ENCODE assay signal across 29 cellular contexts in the genomic region with DNA sequence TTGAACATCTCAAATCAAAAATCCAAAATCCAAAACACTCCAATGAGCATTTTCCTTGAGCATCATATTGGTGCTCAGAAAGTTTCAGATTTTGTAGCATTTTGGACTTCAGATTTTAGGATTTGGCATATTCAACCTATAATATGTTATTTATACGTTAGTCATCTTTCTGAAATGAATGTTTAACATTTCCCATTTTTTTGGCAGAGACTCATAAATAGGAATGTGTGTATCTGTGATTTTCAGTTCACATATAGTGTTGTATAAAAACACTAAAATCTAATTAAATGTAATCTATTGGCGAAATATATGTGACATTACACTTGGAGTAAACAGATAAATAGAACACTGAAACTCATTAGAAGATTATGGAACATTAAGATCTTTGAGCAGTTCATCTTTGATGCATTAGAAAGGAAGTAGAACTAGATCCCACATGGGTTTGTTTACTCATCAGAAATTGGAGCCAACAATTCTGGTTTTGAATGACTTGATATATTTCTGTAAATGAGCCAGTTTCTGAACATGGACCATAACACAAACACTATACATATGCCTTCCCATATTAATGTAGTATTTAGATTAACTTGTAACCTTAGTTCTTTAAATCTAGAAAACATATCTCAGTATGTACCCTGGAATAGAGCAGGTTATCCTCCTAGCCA.
DNase-seq lines count a peak whose midpoint lies in the region; ATAC-seq, FAIRE-seq and TF ChIP-seq lines count a peak whose summit lies in the region.
"Had no signal": no experiment of that assay in that cellular context is flagged by ENCODE, and none has a peak within 500 bp of the region (broad histone marks: within the 10 kb centered on the region; RNA-seq: fewer than 3 reads in every experiment).

No MANE protein-coding gene starts in this region.

- no peak overlapping the region for H3K27ac ChIP-seq in smooth muscle cell (ENCODE audit: low read depth)
- H3K27ac ChIP-seq: breast epithelium, dorsolateral prefrontal cortex, gastroesophageal sphincter, KMS-11, lower lobe of right lung, PC-9, tibial nerve had no signal

- no peaks in the 10 kb centered on the region for H3K9me3 ChIP-seq in smooth muscle cell (replicated peaks; ENCODE audit: low read depth)
- H3K9me3 ChIP-seq: breast epithelium had no signal

- WGBS in smooth muscle cell (ENCODE audit: low lambda C conversion rate): 90% methylated on average over 2 of the region's 2 CpGs

- H3K4me2 ChIP-seq in smooth muscle cell: no peak overlapping the region
- H3K4me2 ChIP-seq: KMS-11, PC-9 had no signal

- peaks cover 15% of the 10 kb centered on the region for H3K9me3 Mint-ChIP-seq in WTC11

- POLR2A ChIA-PET in WTC11 (lab: Charles Lee): no interaction called here

- H3K27me3 Mint-ChIP-seq in WTC11 (ENCODE audit: low read depth): no peaks in the 10 kb centered on the region
- H3K27me3 Mint-ChIP-seq: activated T-cell treated with anti-CD3 and anti-CD28 coated beads, Interleukin-2, amount 50 U/mL, for 24 hours; stimulated activated naive CD8-positive, alpha-beta T cell treated with anti-CD3 and anti-CD28 coated beads, Interleukin-15, amount 100 ng/mL, for 72 hours; T-cell had no signal

- TF ChIP-seq CTCF in cardiac fibroblast (IDR thresholded peaks at IDR 0.05; ENCODE audit: low read depth, low read length) (no peak), smooth muscle cell (IDR thresholded peaks at IDR 0.05; ENCODE audit: borderline replicate concordance, insufficient read depth, poor library complexity, severe bottlenecking) (no peak), WTC11 (IDR thresholded peaks at IDR 0.05) (no peak)

- DNase-seq in EH (ENCODE audit: low read depth) (peak; percentile 13), HS-5 (ENCODE audit: low read depth) (peak; percentile 67), cardiac fibroblast (ENCODE audit: low read depth in 2 of 2) (peak; percentile 12 to 66), frontal cortex (ENCODE audit: low spot score in 2 of 2) (no peak), ACHN (no peak), smooth muscle cell (lab: John Stamatoyannopoulos, UW; ENCODE audit: unreplicated experiment) (no peak), mucosa of gallbladder (ENCODE audit: low spot score) (no peak), WTC11 (ENCODE audit: low spot score) (no peak)
- DNase-seq: activated CD8-positive, alpha-beta memory T cell treated with anti-CD3 and anti-CD28 coated beads for 24 hours; activated naive CD4-positive, alpha-beta T cell; activated T-cell treated with anti-CD3 and anti-CD28 coated beads, Interleukin-2, amount 50 U/mL, for 24 hours; amniotic stem cell; CD8-positive, alpha-beta T cell; dorsolateral prefrontal cortex; H7; kidney; lower lobe of right lung; NCI-H1694 treated with DMSO at 0.1 percent for 48 hours; nucleus accumbens; PC-9; SHP77 treated with DMSO at 0.1 percent for 48 hours; stimulated activated CD4-positive, alpha-beta T cell treated with anti-CD3 and anti-CD28 coated beads, Interleukin-12 subunit alpha, Interleukin-12 subunit beta, amount 100 ng/mL, for 4 hours; stimulated activated naive CD8-positive, alpha-beta T cell treated with anti-CD3 and anti-CD28 coated beads, Interleukin-15, amount 100 ng/mL, for 72 hours; T-cell had no signal

- H3K4me3 ChIP-seq in cardiac fibroblast (replicated peaks in 1 of 2; ENCODE audit: low read depth in 2 of 2, low read length in 2 of 2) (no peak overlapping the region), smooth muscle cell (no peak overlapping the region)
- H3K4me3 ChIP-seq: breast epithelium, dorsolateral prefrontal cortex, gastroesophageal sphincter, lower lobe of right lung, PC-9, tibial nerve had no signal

- H3F3A ChIP-seq in smooth muscle cell (ENCODE audit: low read depth): no peaks in the 10 kb centered on the region

- H3K4me1 Mint-ChIP-seq in WTC11: peaks cover 7% of the 10 kb centered on the region

- H3K4me3 Mint-ChIP-seq in WTC11: no peak overlapping the region
- H3K4me3 Mint-ChIP-seq: activated T-cell treated with anti-CD3 and anti-CD28 coated beads, Interleukin-2, amount 50 U/mL, for 24 hours; CD8-positive, alpha-beta T cell; stimulated activated naive CD8-positive, alpha-beta T cell treated with anti-CD3 and anti-CD28 coated beads, Interleukin-15, amount 100 ng/mL, for 72 hours; T-cell had no signal

- peaks cover 4% of the 10 kb centered on the region for H3K36me3 ChIP-seq in smooth muscle cell (ENCODE audit: low read depth)
- H3K36me3 ChIP-seq: breast epithelium, gastroesophageal sphincter, lower lobe of right lung had no signal

- H3K79me2 ChIP-seq in smooth muscle cell (ENCODE audit: low read depth): peaks cover 4% of the 10 kb centered on the region

- no peak overlapping the region for H3K9ac ChIP-seq in smooth muscle cell (ENCODE audit: low read depth)
- H3K9ac ChIP-seq: KMS-11 had no signal

- in situ Hi-C loops in ACHN (cut with HindIII; ENCODE audit: low pct_ligation_motif_present, low pct_unique_long_range_greater_than_20kb, low sequenced_read_pairs): no loop called here

- peaks cover 8% of the 10 kb centered on the region for H3K36me3 Mint-ChIP-seq in WTC11

- peak; percentile 8 for FAIRE-seq in frontal cortex (lab: Jason Lieb, UNC)
- FAIRE-seq: HTR-8/SVneo, kidney had no signal

- peaks cover 3% of the 10 kb centered on the region for H4K20me1 ChIP-seq in smooth muscle cell (ENCODE audit: low read depth)

- no peaks in the 10 kb centered on the region for H3K4me1 ChIP-seq in smooth muscle cell (ENCODE audit: low read depth)
- H3K4me1 ChIP-seq: lower lobe of right lung had no signal

- H2AFZ ChIP-seq in smooth muscle cell (ENCODE audit: low read depth): no peak overlapping the region
- H2AFZ ChIP-seq: PC-9 had no signal

- no peak overlapping the region for H3K27ac Mint-ChIP-seq in WTC11
- H3K27ac Mint-ChIP-seq: activated T-cell treated with anti-CD3 and anti-CD28 coated beads, Interleukin-2, amount 50 U/mL, for 24 hours; CD8-positive, alpha-beta T cell; stimulated activated naive CD8-positive, alpha-beta T cell treated with anti-CD3 and anti-CD28 coated beads, Interleukin-15, amount 100 ng/mL, for 72 hours; T-cell had no signal

- CTCF ChIA-PET in WTC11 (lab: Charles Lee): no interaction called here

- ATAC-seq in WTC11: no peak
- ATAC-seq: CD8-positive, alpha-beta T cell; gastroesophageal sphincter; lower lobe of right lung; stimulated activated naive CD8-positive, alpha-beta T cell treated with anti-CD3 and anti-CD28 coated beads, Interleukin-15, amount 100 ng/mL, for 72 hours; T-cell had no signal

- no peaks in the 10 kb centered on the region for H3K27me3 ChIP-seq in smooth muscle cell (ENCODE audit: low read depth)
- H3K27me3 ChIP-seq: breast epithelium, dorsolateral prefrontal cortex, gastroesophageal sphincter, tibial nerve had no signal

TF ChIP-seq in WTC11, 78 proteins besides CTCF, POLR2A, EP300 and RAD21 (continues in another document):
- TF ChIP-seq, protein P1, sequence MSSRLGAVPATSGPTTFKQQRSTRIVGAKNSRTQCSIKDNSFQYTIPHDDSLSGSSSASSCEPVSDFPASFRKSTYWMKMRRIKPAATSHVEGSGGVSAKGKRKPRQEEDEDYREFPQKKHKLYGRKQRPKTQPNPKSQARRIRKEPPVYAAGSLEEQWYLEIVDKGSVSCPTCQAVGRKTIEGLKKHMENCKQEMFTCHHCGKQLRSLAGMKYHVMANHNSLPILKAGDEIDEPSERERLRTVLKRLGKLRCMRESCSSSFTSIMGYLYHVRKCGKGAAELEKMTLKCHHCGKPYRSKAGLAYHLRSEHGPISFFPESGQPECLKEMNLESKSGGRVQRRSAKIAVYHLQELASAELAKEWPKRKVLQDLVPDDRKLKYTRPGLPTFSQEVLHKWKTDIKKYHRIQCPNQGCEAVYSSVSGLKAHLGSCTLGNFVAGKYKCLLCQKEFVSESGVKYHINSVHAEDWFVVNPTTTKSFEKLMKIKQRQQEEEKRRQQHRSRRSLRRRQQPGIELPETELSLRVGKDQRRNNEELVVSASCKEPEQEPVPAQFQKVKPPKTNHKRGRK (CRISPR knock-in tag; IDR thresholded peaks at IDR 0.05; ENCODE audit: borderline replicate concordance): no peak
- no peak for TF ChIP-seq NR1H2 (CRISPR knock-in tag; IDR thresholded peaks at IDR 0.05)
- TF ChIP-seq, protein P2, sequence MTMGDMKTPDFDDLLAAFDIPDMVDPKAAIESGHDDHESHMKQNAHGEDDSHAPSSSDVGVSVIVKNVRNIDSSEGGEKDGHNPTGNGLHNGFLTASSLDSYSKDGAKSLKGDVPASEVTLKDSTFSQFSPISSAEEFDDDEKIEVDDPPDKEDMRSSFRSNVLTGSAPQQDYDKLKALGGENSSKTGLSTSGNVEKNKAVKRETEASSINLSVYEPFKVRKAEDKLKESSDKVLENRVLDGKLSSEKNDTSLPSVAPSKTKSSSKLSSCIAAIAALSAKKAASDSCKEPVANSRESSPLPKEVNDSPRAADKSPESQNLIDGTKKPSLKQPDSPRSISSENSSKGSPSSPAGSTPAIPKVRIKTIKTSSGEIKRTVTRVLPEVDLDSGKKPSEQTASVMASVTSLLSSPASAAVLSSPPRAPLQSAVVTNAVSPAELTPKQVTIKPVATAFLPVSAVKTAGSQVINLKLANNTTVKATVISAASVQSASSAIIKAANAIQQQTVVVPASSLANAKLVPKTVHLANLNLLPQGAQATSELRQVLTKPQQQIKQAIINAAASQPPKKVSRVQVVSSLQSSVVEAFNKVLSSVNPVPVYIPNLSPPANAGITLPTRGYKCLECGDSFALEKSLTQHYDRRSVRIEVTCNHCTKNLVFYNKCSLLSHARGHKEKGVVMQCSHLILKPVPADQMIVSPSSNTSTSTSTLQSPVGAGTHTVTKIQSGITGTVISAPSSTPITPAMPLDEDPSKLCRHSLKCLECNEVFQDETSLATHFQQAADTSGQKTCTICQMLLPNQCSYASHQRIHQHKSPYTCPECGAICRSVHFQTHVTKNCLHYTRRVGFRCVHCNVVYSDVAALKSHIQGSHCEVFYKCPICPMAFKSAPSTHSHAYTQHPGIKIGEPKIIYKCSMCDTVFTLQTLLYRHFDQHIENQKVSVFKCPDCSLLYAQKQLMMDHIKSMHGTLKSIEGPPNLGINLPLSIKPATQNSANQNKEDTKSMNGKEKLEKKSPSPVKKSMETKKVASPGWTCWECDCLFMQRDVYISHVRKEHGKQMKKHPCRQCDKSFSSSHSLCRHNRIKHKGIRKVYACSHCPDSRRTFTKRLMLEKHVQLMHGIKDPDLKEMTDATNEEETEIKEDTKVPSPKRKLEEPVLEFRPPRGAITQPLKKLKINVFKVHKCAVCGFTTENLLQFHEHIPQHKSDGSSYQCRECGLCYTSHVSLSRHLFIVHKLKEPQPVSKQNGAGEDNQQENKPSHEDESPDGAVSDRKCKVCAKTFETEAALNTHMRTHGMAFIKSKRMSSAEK (CRISPR knock-in tag; IDR thresholded peaks at IDR 0.05; ENCODE audit: borderline replicate concordance): no peak
- TF ChIP-seq NR2C2 (CRISPR knock-in tag; IDR thresholded peaks at IDR 0.05): no peak
- TF ChIP-seq CREB1 (CRISPR knock-in tag; IDR thresholded peaks at IDR 0.05): no peak

Comparison
In these comparisons a context has a peak if more than half of its experiments do, and no peak if none do; other contexts are left out.
1. DNase-seq: peak in EH (single experiment), HS-5 (single experiment) and cardiac fibroblast (2 of 2); none in frontal cortex (0 of 2), ACHN (single experiment), smooth muscle cell (single experiment), mucosa of gallbladder (single experiment) and WTC11 (single experiment).